ENCODE assay signal across 2 cellular contexts in the genomic region with DNA sequence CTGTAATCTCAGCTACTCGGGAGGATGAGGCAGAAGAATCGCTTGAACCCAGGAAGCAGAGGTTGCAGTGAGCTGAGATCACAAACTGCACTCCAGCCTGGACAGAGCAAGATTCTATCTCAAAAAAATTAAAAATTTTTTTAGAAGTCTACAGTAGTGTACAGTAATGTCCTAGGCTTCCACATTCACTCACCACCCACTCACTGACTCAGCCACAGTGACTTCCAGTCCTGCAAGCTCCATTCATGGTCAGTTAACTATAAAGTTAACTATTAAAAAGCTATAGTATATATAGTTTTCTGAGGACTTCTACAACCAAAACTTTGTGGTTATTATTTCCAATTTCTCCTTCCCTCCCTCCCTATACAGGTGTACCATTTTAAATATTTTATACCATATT.
TF ChIP-seq lines count a peak whose summit lies in the region.

No MANE protein-coding gene starts in this region.

TF ChIP-seq in IMR-90, 13 proteins besides CTCF, POLR2A, EP300 and RAD21:
- TF ChIP-seq FOS (IDR thresholded peaks at IDR 0.05; ENCODE audit: low read depth, low read length): peak; percentile 45
- TF ChIP-seq CHD1 (IDR thresholded peaks at IDR 0.05; ENCODE audit: low read depth, low read length): no peak
- no peak for TF ChIP-seq CEBPB (IDR thresholded peaks at IDR 0.05; ENCODE audit: low read depth, low read length)
- TF ChIP-seq, protein P1, sequence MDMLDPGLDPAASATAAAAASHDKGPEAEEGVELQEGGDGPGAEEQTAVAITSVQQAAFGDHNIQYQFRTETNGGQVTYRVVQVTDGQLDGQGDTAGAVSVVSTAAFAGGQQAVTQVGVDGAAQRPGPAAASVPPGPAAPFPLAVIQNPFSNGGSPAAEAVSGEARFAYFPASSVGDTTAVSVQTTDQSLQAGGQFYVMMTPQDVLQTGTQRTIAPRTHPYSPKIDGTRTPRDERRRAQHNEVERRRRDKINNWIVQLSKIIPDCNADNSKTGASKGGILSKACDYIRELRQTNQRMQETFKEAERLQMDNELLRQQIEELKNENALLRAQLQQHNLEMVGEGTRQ (IDR thresholded peaks at IDR 0.05; ENCODE audit: low read depth, low read length): no peak
- TF ChIP-seq BHLHE40 (IDR thresholded peaks at IDR 0.05; ENCODE audit: low read depth, low read length): no peak

TF ChIP-seq in K562, 482 proteins besides CTCF, POLR2A, EP300 and RAD21:
- no peak for TF ChIP-seq NONO (IDR thresholded peaks at IDR 0.05; ENCODE audit: low read depth in 2 of 2, low read length in 1 of 2)
- no peak for TF ChIP-seq SMAD2 (IDR thresholded peaks at IDR 0.05; ENCODE audit: low read depth, low read length)
- no peak for TF ChIP-seq BRCA1 (IDR thresholded peaks at IDR 0.05)
- TF ChIP-seq BRCA1 (CRISPR knock-in tag; IDR thresholded peaks at IDR 0.05): no peak
- TF ChIP-seq SREBF2 (CRISPR knock-in tag; IDR thresholded peaks at IDR 0.05): no peak
- TF ChIP-seq DNMT1 (IDR thresholded peaks at IDR 0.05): no peak
- TF ChIP-seq EGR1 (conservative IDR thresholded peaks at IDR 0.05): peak; percentile 27; the same call in 1 of the 2 replicates
- TF ChIP-seq, protein P2, sequence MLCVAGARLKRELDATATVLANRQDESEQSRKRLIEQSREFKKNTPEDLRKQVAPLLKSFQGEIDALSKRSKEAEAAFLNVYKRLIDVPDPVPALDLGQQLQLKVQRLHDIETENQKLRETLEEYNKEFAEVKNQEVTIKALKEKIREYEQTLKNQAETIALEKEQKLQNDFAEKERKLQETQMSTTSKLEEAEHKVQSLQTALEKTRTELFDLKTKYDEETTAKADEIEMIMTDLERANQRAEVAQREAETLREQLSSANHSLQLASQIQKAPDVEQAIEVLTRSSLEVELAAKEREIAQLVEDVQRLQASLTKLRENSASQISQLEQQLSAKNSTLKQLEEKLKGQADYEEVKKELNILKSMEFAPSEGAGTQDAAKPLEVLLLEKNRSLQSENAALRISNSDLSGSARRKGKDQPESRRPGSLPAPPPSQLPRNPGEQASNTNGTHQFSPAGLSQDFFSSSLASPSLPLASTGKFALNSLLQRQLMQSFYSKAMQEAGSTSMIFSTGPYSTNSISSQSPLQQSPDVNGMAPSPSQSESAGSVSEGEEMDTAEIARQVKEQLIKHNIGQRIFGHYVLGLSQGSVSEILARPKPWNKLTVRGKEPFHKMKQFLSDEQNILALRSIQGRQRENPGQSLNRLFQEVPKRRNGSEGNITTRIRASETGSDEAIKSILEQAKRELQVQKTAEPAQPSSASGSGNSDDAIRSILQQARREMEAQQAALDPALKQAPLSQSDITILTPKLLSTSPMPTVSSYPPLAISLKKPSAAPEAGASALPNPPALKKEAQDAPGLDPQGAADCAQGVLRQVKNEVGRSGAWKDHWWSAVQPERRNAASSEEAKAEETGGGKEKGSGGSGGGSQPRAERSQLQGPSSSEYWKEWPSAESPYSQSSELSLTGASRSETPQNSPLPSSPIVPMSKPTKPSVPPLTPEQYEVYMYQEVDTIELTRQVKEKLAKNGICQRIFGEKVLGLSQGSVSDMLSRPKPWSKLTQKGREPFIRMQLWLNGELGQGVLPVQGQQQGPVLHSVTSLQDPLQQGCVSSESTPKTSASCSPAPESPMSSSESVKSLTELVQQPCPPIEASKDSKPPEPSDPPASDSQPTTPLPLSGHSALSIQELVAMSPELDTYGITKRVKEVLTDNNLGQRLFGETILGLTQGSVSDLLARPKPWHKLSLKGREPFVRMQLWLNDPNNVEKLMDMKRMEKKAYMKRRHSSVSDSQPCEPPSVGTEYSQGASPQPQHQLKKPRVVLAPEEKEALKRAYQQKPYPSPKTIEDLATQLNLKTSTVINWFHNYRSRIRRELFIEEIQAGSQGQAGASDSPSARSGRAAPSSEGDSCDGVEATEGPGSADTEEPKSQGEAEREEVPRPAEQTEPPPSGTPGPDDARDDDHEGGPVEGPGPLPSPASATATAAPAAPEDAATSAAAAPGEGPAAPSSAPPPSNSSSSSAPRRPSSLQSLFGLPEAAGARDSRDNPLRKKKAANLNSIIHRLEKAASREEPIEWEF (CRISPR knock-in tag; IDR thresholded peaks at IDR 0.05): no peak
